Comparison of ENCODE assay signal across 10 cellular contexts in genomic region chr12:12699345-12699744, GRCh38. TPM values are rescaled to one million over a fixed set of nuclear protein-coding genes. Genes with fewer than 3 reads are reported as not detected.
"Had no signal": no experiment of that assay in that cellular context is flagged by ENCODE, and none has a peak within 500 bp of the region (broad histone marks: within the 10 kb centered on the region; RNA-seq: fewer than 3 reads in every experiment).

No MANE protein-coding gene starts in this region.

- H3K9ac ChIP-seq: SK-N-SH had no signal

- H3K27me3 ChIP-seq: gastroesophageal sphincter, ovary, tibial nerve had no signal

- H3K27ac ChIP-seq: gastroesophageal sphincter, ovary, tibial nerve had no signal

- H3K4me3 ChIP-seq: gastroesophageal sphincter, ovary, tibial nerve had no signal

- ATAC-seq: activated CD4-positive, CD25-positive, alpha-beta regulatory T cell treated with anti-CD3 and anti-CD28 coated beads, Interleukin-2, amount 50 U/mL, for 24 hours; gastroesophageal sphincter had no signal

- H3K36me3 ChIP-seq: gastroesophageal sphincter, ovary, tibial nerve had no signal

- H3K9me3 ChIP-seq: gastroesophageal sphincter, ovary, SK-N-SH, tibial nerve had no signal

- DNase-seq: activated gamma-delta T cell treated with Interleukin-2 at 50 U/mL for 16 hours; cerebellar nuclear complex; dermis blood vessel endothelial cell; ovary; SK-N-SH; stimulated activated CD4-positive, alpha-beta T cell treated with anti-CD3 and anti-CD28 coated beads, Interleukin-4, amount 100 ng/mL, for 1 hour had no signal

RNA-seq across cellular contexts. Expression of gene GPR19, which starts 3.4 kb away (rescaled TPM):
- total RNA-seq: mesenteric fat pad had no signal
